9 cellular contexts compared by ENCODE assay signal in the genomic region with DNA sequence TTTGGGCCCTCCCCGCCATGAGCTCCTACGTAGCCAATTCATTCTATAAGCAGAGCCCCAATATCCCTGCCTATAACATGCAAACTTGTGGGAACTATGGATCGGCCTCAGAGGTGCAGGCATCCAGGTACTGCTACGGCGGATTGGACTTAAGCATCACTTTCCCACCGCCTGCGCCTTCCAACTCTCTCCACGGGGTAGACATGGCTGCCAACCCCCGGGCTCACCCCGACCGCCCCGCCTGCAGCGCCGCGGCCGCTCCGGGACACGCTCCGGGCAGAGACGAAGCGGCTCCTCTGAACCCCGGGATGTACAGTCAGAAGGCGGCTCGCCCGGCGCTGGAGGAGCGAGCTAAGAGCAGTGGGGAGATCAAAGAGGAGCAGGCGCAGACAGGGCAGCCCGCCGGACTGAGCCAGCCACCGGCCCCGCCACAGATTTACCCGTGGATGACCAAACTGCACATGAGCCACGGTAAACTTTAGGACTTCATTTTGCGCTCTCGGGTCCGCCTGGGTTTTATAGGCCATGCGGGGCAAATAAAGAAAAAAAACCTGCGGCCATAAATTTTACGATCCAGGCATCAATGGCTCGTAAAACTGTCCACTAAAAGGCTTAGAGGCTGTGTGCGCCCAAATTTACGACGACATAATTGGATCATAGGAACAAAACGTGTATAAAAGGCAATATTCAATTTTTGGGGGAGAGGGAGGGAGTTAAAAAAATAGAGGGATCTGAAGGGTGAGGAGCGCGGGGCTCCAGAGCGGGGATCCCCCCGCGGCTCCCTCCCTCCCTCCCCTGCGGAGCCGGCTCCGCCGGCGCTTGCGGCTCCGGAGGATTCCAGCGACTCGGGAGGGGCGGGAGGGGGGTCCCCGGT. TPM values are rescaled to one million over a fixed set of nuclear protein-coding genes. Genes with fewer than 3 reads are reported as not detected.
A peak's percentile ranks its signal among the peaks of the same experiment; 100 is the strongest.
DNase-seq lines count a peak whose midpoint lies in the region; ATAC-seq and TF ChIP-seq lines count a peak whose summit lies in the region.
"Had no signal": no experiment of that assay in that cellular context is flagged by ENCODE, and none has a peak within 500 bp of the region (broad histone marks: within the 10 kb centered on the region; RNA-seq: fewer than 3 reads in every experiment).

No MANE protein-coding gene starts in this region.

- no peak for ATAC-seq in HG03280 (IDR thresholded peaks at IDR 0.05; ENCODE audit: unreplicated experiment)

- no peaks in the 10 kb centered on the region for H3K9me2 ChIP-seq in PC-9 (ENCODE audit: insufficient read depth)

- DNase-seq in NCI-H1694 (lab: John Stamatoyannopoulos, UW) (peak; percentile 38), NCI-H1694 treated with DMSO at 0.1 percent for 48 hours (lab: John Stamatoyannopoulos, UW) (no peak), PC-9 (no peak), foreskin fibroblast (peak; percentile 58 to 76), smooth muscle cell (lab: John Stamatoyannopoulos, UW; ENCODE audit: unreplicated experiment) (no peak), HK-2 (ENCODE audit: unreplicated experiment) (no peak), NCI-H146 (lab: John Stamatoyannopoulos, UW) (no peak)

- CTCF ChIA-PET in PC-9 (lab: Charles Lee) = interaction anchor here (0.6 to 2.5 kb wide), 11 partner anchors 9 to 293 kb away, joined by 3 to 32 read pairs (median 9); a partner anchor contains a TSS

- no peaks in the 10 kb centered on the region for H3K27me3 ChIP-seq in PC-9 (ENCODE audit: insufficient read depth, low read depth)
- H3K27me3 ChIP-seq in smooth muscle cell (ENCODE audit: low read depth) = peaks cover 99% of the 10 kb centered on the region

- POLR2A ChIA-PET in PC-9 (lab: Charles Lee; ENCODE audit: unreplicated experiment) = interaction anchor here (0.7 kb wide), 1 partner anchor 133 kb away, joined by 3 read pairs; no protein-coding TSS in a partner anchor

- H3K79me2 ChIP-seq in PC-9 (ENCODE audit: low read depth) (no peaks in the 10 kb centered on the region), smooth muscle cell (ENCODE audit: low read depth) (no peaks in the 10 kb centered on the region)

- intact Hi-C loops in PC-9 (cut with micrococcal nuclease; ENCODE audit: unreplicated experiment) = loop anchor here (2.0 kb wide), 1 partner anchor 167 kb away; no protein-coding TSS in a partner anchor

- TF ChIP-seq CTCF in PC-9 (conservative IDR thresholded peaks at IDR 0.05) (no peak), foreskin fibroblast (IDR thresholded peaks at IDR 0.05; ENCODE audit: low read depth, low read length) (no peak), smooth muscle cell (IDR thresholded peaks at IDR 0.05; ENCODE audit: borderline replicate concordance, insufficient read depth, poor library complexity, severe bottlenecking) (no peak)

- H3K4me2 ChIP-seq in PC-9 (peak overlapping the region; percentile 80), smooth muscle cell (peak overlapping the region; percentile 81)

- peak overlapping the region; percentile 40; the same call in 1 of the 2 replicates for H2AFZ ChIP-seq in PC-9
- no peak overlapping the region for H2AFZ ChIP-seq in smooth muscle cell (ENCODE audit: low read depth)

- H3K4me3 ChIP-seq in PC-9 (peak overlapping the region; percentile 47), foreskin fibroblast (ENCODE audit: low read depth in 1 of 2, low read length in 2 of 2) (peak overlapping the region; percentile 37 to 50), smooth muscle cell (peak overlapping the region; percentile 30)

- H4K20me1 ChIP-seq in PC-9 (ENCODE audit: insufficient read depth) (no peaks in the 10 kb centered on the region), smooth muscle cell (ENCODE audit: low read depth) (no peaks in the 10 kb centered on the region)

- H3K27ac ChIP-seq in PC-9 (no peak overlapping the region), smooth muscle cell (ENCODE audit: low read depth) (no peak overlapping the region)

- no peaks in the 10 kb centered on the region for H3K9me3 ChIP-seq in PC-9 (ENCODE audit: insufficient read depth, low read depth)
- H3K9me3 ChIP-seq in smooth muscle cell (replicated peaks; ENCODE audit: low read depth) = no peaks in the 10 kb centered on the region

- H3K36me3 ChIP-seq in PC-9 (ENCODE audit: low read depth) = no peaks in the 10 kb centered on the region
- H3K36me3 ChIP-seq in smooth muscle cell (ENCODE audit: low read depth) = no peaks in the 10 kb centered on the region

- no TSS peak for BruUV-seq in PC-9 (replicated peaks; lab: Mats Ljungman, UMichigan)

- H3F3A ChIP-seq in PC-9 (ENCODE audit: insufficient read depth, low read depth) = no peaks in the 10 kb centered on the region
- no peaks in the 10 kb centered on the region for H3F3A ChIP-seq in smooth muscle cell (ENCODE audit: low read depth)

- 3% methylated on average over 50 of the region's 61 CpGs for WGBS in smooth muscle cell (ENCODE audit: low lambda C conversion rate)

- H3K9ac ChIP-seq in smooth muscle cell (ENCODE audit: low read depth) = no peak overlapping the region

- 0 out of 2 replicates have a peak, but pooled peaks cover 5% of the 10 kb centered on the region for H3K4me1 ChIP-seq in PC-9 (replicated peaks; ENCODE audit: insufficient read depth)
- peaks cover 8% of the 10 kb centered on the region for H3K4me1 ChIP-seq in smooth muscle cell (ENCODE audit: low read depth)

RNA-seq across cellular contexts. Expression of a gene that starts 0.5 kb away (rescaled TPM):
- 0.61 and 1.8 TPM in 2 replicates for total RNA-seq in PC-9 (2021)
- total RNA-seq in smooth muscle cell = 1.3 TPM in 1 of 2 replicates, not detected in the other
- 0.54 TPM in 1 of 2 replicates, not detected in the other for polyA plus RNA-seq in smooth muscle cell
- polyA plus RNA-seq: AG04450 had no signal

RNA-seq across cellular contexts. Expression of a gene that starts 5.1 kb away (rescaled TPM):
- total RNA-seq in PC-9 (2021) (4.1 and 5.7 TPM in 2 replicates), smooth muscle cell (3.0 and 3.1 TPM in 2 replicates)
- polyA plus RNA-seq in smooth muscle cell = 8.3 and 12.3 TPM in 2 replicates

RNA-seq across cellular contexts. Expression of a gene that starts 20.3 kb away (rescaled TPM):
- total RNA-seq in PC-9 (2021) = 3.8 and 4.7 TPM in 2 replicates
- total RNA-seq in smooth muscle cell = 0.49 TPM in 2 replicates
- polyA plus RNA-seq in smooth muscle cell = 1.2 and 1.9 TPM in 2 replicates
- polyA plus RNA-seq: AG04450 had no signal

RNA-seq across cellular contexts. Expression of a gene that starts 24.6 kb away (rescaled TPM):
- 3.8 and 4.3 TPM in 2 replicates for total RNA-seq in PC-9 (2021)
- 1.4 and 1.6 TPM in 2 replicates for total RNA-seq in smooth muscle cell
- polyA plus RNA-seq in smooth muscle cell = 3.8 and 4.4 TPM in 2 replicates

RNA-seq across cellular contexts. Expression of a gene that starts 33.4 kb away (rescaled TPM):
- total RNA-seq in PC-9 (2021) (7.5 and 10.2 TPM in 2 replicates), smooth muscle cell (0.54 and 1.2 TPM in 2 replicates)
- 2.5 and 2.7 TPM in 2 replicates for polyA plus RNA-seq in smooth muscle cell
- polyA plus RNA-seq: AG04450 had no signal

Comparison
In these comparisons a context has a peak if more than half of its experiments do, and no peak if none do; other contexts are left out.
1. DNase-seq: peak in NCI-H1694 (single experiment) and foreskin fibroblast (2 of 2); none in NCI-H1694 treated with DMSO at 0.1 percent for 48 hours (single experiment), PC-9 (0 of 2), smooth muscle cell (single experiment), HK-2 (single experiment) and NCI-H146 (single experiment).
2. Peak in every context shown above with its lines, with median percentiles within 50 percentile points of each other: H3K4me3 ChIP-seq.